21 cellular contexts compared by ENCODE assay signal in genomic region chr5:113255579-113256210, GRCh38.
DNase-seq lines count a peak whose midpoint lies in the region; TF ChIP-seq lines count a peak whose summit lies in the region.
"Had no signal": no experiment of that assay in that cellular context is flagged by ENCODE, and none has a peak within 500 bp of the region (broad histone marks: within the 10 kb centered on the region; RNA-seq: fewer than 3 reads in every experiment).

No MANE protein-coding gene starts in this region.

- peaks cover 15% of the 10 kb centered on the region for H3K9me3 Mint-ChIP-seq in neural progenitor cell
- H3K9me3 Mint-ChIP-seq: activated naive CD8-positive, alpha-beta T cell treated with anti-CD3 and anti-CD28 coated beads, Interleukin-2, amount 50 U/mL, for 24 hours had no signal

- H3K27me3 ChIP-seq in KMS-11 (ENCODE audit: insufficient read depth, low read depth): no peaks in the 10 kb centered on the region
- no peaks in the 10 kb centered on the region for H3K27me3 ChIP-seq in subcutaneous abdominal adipose tissue (ENCODE audit: control insufficient read depth in 5 of 5, insufficient read depth in 4 of 5, low read length in 5 of 5)
- H3K27me3 ChIP-seq in neural progenitor cell: no peaks in the 10 kb centered on the region
- H3K27me3 ChIP-seq: body of pancreas had no signal

- no peak overlapping the region for H3K4me3 Mint-ChIP-seq in neural progenitor cell
- H3K4me3 Mint-ChIP-seq: activated naive CD8-positive, alpha-beta T cell treated with anti-CD3 and anti-CD28 coated beads, Interleukin-2, amount 50 U/mL, for 24 hours; T-helper 17 cell had no signal

- no peaks in the 10 kb centered on the region for H3K27me3 Mint-ChIP-seq in neural progenitor cell (ENCODE audit: insufficient read depth, low read depth)

- H3K4me2 ChIP-seq in KMS-11 (peak overlapping the region; percentile 26; the same call in 1 of the 2 replicates), neural progenitor cell (no peak overlapping the region)
- H3K4me2 ChIP-seq: SK-N-SH had no signal

- H2AFZ ChIP-seq in KMS-11 (ENCODE audit: low read depth) (no peak overlapping the region), neural progenitor cell (replicated peaks) (no peak overlapping the region)

- no peak overlapping the region for H3K4me3 ChIP-seq in KMS-11 (IDR thresholded peaks at IDR 0.05; ENCODE audit: insufficient read depth, low read depth, low read length)
- H3K4me3 ChIP-seq in subcutaneous abdominal adipose tissue (ENCODE audit: low read depth in 1 of 5, low read length in 5 of 5): no peak overlapping the region
- H3K4me3 ChIP-seq in neural progenitor cell: no peak overlapping the region
- H3K4me3 ChIP-seq: body of pancreas had no signal

- no peak overlapping the region for H3K9ac ChIP-seq in KMS-11
- H3K9ac ChIP-seq in subcutaneous abdominal adipose tissue (ENCODE audit: low read length in 5 of 5): peak overlapping the region in 1 of 5 donors; percentile 21
- H3K9ac ChIP-seq in neural progenitor cell: no peak overlapping the region
- H3K9ac ChIP-seq: SK-N-SH had no signal

- H3K9me3 ChIP-seq in subcutaneous abdominal adipose tissue (ENCODE audit: control insufficient read depth in 5 of 5, low read length in 5 of 5) (no peaks in the 10 kb centered on the region), neural progenitor cell (ENCODE audit: low read depth) (no peaks in the 10 kb centered on the region)
- H3K9me3 ChIP-seq: body of pancreas, SK-N-SH had no signal

- no peaks in the 10 kb centered on the region for H3K4me1 Mint-ChIP-seq in neural progenitor cell
- H3K4me1 Mint-ChIP-seq: activated naive CD8-positive, alpha-beta T cell treated with anti-CD3 and anti-CD28 coated beads, Interleukin-2, amount 50 U/mL, for 24 hours had no signal

- no peaks in the 10 kb centered on the region for H3F3A ChIP-seq in neural progenitor cell (ENCODE audit: low read depth)

- H3K27ac Mint-ChIP-seq in neural progenitor cell: no peak overlapping the region
- H3K27ac Mint-ChIP-seq: activated naive CD8-positive, alpha-beta T cell treated with anti-CD3 and anti-CD28 coated beads, Interleukin-2, amount 50 U/mL, for 24 hours; T-helper 17 cell had no signal

- H3K36me3 ChIP-seq in KMS-11 (ENCODE audit: insufficient read depth): no peaks in the 10 kb centered on the region
- no peaks in the 10 kb centered on the region for H3K36me3 ChIP-seq in subcutaneous abdominal adipose tissue (ENCODE audit: control insufficient read depth in 5 of 5, insufficient read depth in 5 of 5, low read length in 5 of 5)
- no peaks in the 10 kb centered on the region for H3K36me3 ChIP-seq in neural progenitor cell

- H3K4me1 ChIP-seq in KMS-11 (ENCODE audit: low read depth, poor library complexity, severe bottlenecking) (peaks cover 75% of the 10 kb centered on the region), subcutaneous abdominal adipose tissue (ENCODE audit: control insufficient read depth in 5 of 5, insufficient read depth in 5 of 5, low read length in 5 of 5) (peaks cover 0 to 33% (median 27%) of the 10 kb centered on the region in 5 donors), neural progenitor cell (no peaks in the 10 kb centered on the region)
- H3K4me1 ChIP-seq: body of pancreas had no signal

- TF ChIP-seq CTCF in KMS-11 (conservative IDR thresholded peaks at IDR 0.05; ENCODE audit: low read depth, low read length) (no peak), VCaP (conservative IDR thresholded peaks at IDR 0.05) (no peak), neural progenitor cell (IDR thresholded peaks at IDR 0.05) (no peak)

- H4K20me1 ChIP-seq in KMS-11 (ENCODE audit: insufficient read depth) (no peaks in the 10 kb centered on the region), neural progenitor cell (ENCODE audit: low read depth) (no peaks in the 10 kb centered on the region)

- no peaks in the 10 kb centered on the region for H3K36me3 Mint-ChIP-seq in neural progenitor cell

- no peaks in the 10 kb centered on the region for H3K79me2 ChIP-seq in KMS-11 (ENCODE audit: insufficient read depth, low read depth)
- no peaks in the 10 kb centered on the region for H3K79me2 ChIP-seq in neural progenitor cell (ENCODE audit: low read depth)

- H3K27ac ChIP-seq in KMS-11 (no peak overlapping the region), VCaP (peak overlapping the region; percentile 37), subcutaneous abdominal adipose tissue (ENCODE audit: low read depth, low read length) (peak overlapping the region; percentile 52), neural progenitor cell (no peak overlapping the region)
- H3K27ac ChIP-seq: body of pancreas had no signal

- peak; percentile 76 for DNase-seq in iris pigment epithelial cell (ENCODE audit: low read depth)
- DNase-seq in activated T-cell treated with anti-CD3 and anti-CD28 coated beads, Interleukin-2, amount 50 U/mL, for 48 hours: no peak
- DNase-seq in activated CD4-positive, alpha-beta T cell treated with anti-CD3 and anti-CD28 coated beads for 4 hours: no peak
- no peak for DNase-seq in neural progenitor cell (ENCODE audit: low spot score)
- DNase-seq: activated CD8-positive, alpha-beta memory T cell treated with anti-CD3 and anti-CD28 coated beads for 24 hours; activated gamma-delta T cell treated with Interleukin-2 at 50 U/mL for 16 hours; activated naive CD8-positive, alpha-beta T cell treated with anti-CD3 and anti-CD28 coated beads, Interleukin-2, amount 50 U/mL, for 24 hours; activated T-cell treated with anti-CD3 and anti-CD28 coated beads, Interleukin-2, amount 50 U/mL, for 1 hour; body of pancreas; Calu3; foreskin fibroblast; head of caudate nucleus; KBM-7; MM.1S; NCI-H2029; SK-N-SH; T-helper 17 cell; trophoblast cell had no signal

Comparison
In these comparisons a context has a peak if more than half of its experiments do, and no peak if none do; other contexts are left out.
1. H3K27ac ChIP-seq: peak in VCaP (single experiment) and subcutaneous abdominal adipose tissue (single experiment); none in KMS-11 (single experiment) and neural progenitor cell (single experiment).